In the genomic region with DNA sequence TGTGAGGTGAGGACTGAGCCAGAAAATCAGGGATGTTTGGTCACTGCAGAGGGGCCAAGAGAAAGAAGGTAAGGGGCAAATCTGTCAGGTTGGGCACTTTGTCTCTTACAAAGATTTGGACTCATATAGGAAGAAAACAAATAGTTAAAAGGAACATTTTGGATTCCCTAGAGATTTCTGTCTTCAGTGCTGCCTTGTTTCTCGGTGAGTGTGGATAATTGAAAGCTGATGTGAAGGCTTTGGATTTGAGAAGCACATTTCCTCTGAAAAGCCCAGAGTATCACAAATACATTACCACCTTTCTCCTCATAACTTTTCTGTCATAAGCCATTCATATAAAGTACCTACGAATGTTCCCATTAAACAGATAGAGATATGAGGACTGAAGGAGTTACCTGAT, we compare ENCODE assay signal across 21 cellular contexts.
"Had no signal": no experiment of that assay in that cellular context is flagged by ENCODE, and none has a peak within 500 bp of the region (broad histone marks: within the 10 kb centered on the region; RNA-seq: fewer than 3 reads in every experiment).

No MANE protein-coding gene starts in this region.

- H3K4me3 Mint-ChIP-seq: activated CD4-positive, alpha-beta memory T cell treated with anti-CD3 and anti-CD28 coated beads for 36 hours; activated CD4-positive, alpha-beta T cell treated with anti-CD3 and anti-CD28 coated beads, Interleukin-2, amount 10 ng/mL, durations not matched to agents 24 days and 14 days; activated naive CD4-positive, alpha-beta T cell treated with anti-CD3 and anti-CD28 coated beads, Interleukin-2, amount 50 U/mL, for 24 hours; activated naive CD8-positive, alpha-beta T cell treated with anti-CD3 and anti-CD28 coated beads, Interleukin-2, amount 50 U/mL, for 24 hours; activated T-cell treated with anti-CD3 and anti-CD28 coated beads, Interleukin-2, amount 50 U/mL, for 24 hours; activated T-helper 17 cell treated with anti-CD3 and anti-CD28 coated beads, Interleukin-2, amount 50 U/mL, for 72 hours; central memory CD8-positive, alpha-beta T cell; effector memory CD8-positive, alpha-beta T cell; natural killer cell treated with Interleukin-12 subunit alpha and Interleukin-12 subunit beta and Interleukin-15 and Interleukin-18, amount 100 ng/mL, for 72 hours; stimulated activated naive B cell treated with anti-CD40 and anti-IgM and Interleukin-4, amounts not matched to agents 10 μg/mL and 1 μg/mL and 100 μg/mL, for 72 hours had no signal

- H3K9me3 Mint-ChIP-seq: activated CD4-positive, alpha-beta memory T cell treated with anti-CD3 and anti-CD28 coated beads for 36 hours; activated CD4-positive, alpha-beta T cell treated with anti-CD3 and anti-CD28 coated beads, Interleukin-2, amount 10 ng/mL, durations not matched to agents 24 days and 14 days; activated naive CD4-positive, alpha-beta T cell treated with anti-CD3 and anti-CD28 coated beads, Interleukin-2, amount 50 U/mL, for 24 hours; activated naive CD8-positive, alpha-beta T cell treated with anti-CD3 and anti-CD28 coated beads, Interleukin-2, amount 50 U/mL, for 24 hours; activated T-cell treated with anti-CD3 and anti-CD28 coated beads, Interleukin-2, amount 50 U/mL, for 24 hours; activated T-helper 17 cell treated with anti-CD3 and anti-CD28 coated beads, Interleukin-2, amount 50 U/mL, for 72 hours; central memory CD8-positive, alpha-beta T cell; effector memory CD8-positive, alpha-beta T cell; natural killer cell treated with Interleukin-12 subunit alpha and Interleukin-12 subunit beta and Interleukin-15 and Interleukin-18, amount 100 ng/mL, for 72 hours; stimulated activated naive B cell treated with anti-CD40 and anti-IgM and Interleukin-4, amounts not matched to agents 10 μg/mL and 1 μg/mL and 100 μg/mL, for 72 hours had no signal

- DNase-seq: activated CD4-positive, alpha-beta memory T cell treated with anti-CD3 and anti-CD28 coated beads for 36 hours; activated CD4-positive, CD25-positive, alpha-beta regulatory T cell treated with anti-CD3 and anti-CD28 coated beads, Interleukin-2, amount 50 U/mL, for 72 hours; activated CD8-positive, alpha-beta memory T cell treated with anti-CD3 and anti-CD28 coated beads, Interleukin-2, amount 50 U/mL, for 4 hours; activated T-cell treated with anti-CD3 and anti-CD28 coated beads, Interleukin-2, amount 50 U/mL, for 24 hours; colonic mucosa; dorsolateral prefrontal cortex; effector memory CD8-positive, alpha-beta T cell; gastrocnemius medialis; left ventricle myocardium inferior; stimulated activated naive B cell treated with anti-CD40 and anti-IgM and Interleukin-4, amounts not matched to agents 10 μg/mL and 1 μg/mL and 100 μg/mL, for 72 hours; stomach had no signal

- H3K27me3 ChIP-seq: colonic mucosa, hepatocyte had no signal

- H2AFZ ChIP-seq: hepatocyte had no signal

- H3K4me3 ChIP-seq: colonic mucosa, dorsolateral prefrontal cortex, gastrocnemius medialis, hepatocyte, left ventricle myocardium inferior, lung, mucosa of descending colon, stomach, tibial nerve had no signal

- H3K36me3 ChIP-seq: colonic mucosa, gastrocnemius medialis, left ventricle myocardium inferior, stomach, tibial nerve had no signal

- ATAC-seq: activated naive CD8-positive, alpha-beta T cell treated with anti-CD3 and anti-CD28 coated beads, Interleukin-2, amount 50 U/mL, for 24 hours; activated T-helper 17 cell treated with anti-CD3 and anti-CD28 coated beads, Interleukin-2, amount 50 U/mL, for 72 hours; effector memory CD8-positive, alpha-beta T cell; gastrocnemius medialis; natural killer cell treated with Interleukin-12 subunit alpha and Interleukin-12 subunit beta and Interleukin-15 and Interleukin-18, amount 100 ng/mL, for 72 hours had no signal

- H3K9me3 ChIP-seq: colonic mucosa, gastrocnemius medialis, left ventricle myocardium inferior, mucosa of descending colon, stomach, tibial nerve had no signal

- H3K4me1 Mint-ChIP-seq: activated CD4-positive, alpha-beta T cell treated with anti-CD3 and anti-CD28 coated beads, Interleukin-2, amount 10 ng/mL, durations not matched to agents 24 days and 14 days; activated naive CD4-positive, alpha-beta T cell treated with anti-CD3 and anti-CD28 coated beads, Interleukin-2, amount 50 U/mL, for 24 hours; activated naive CD8-positive, alpha-beta T cell treated with anti-CD3 and anti-CD28 coated beads, Interleukin-2, amount 50 U/mL, for 24 hours; activated T-helper 17 cell treated with anti-CD3 and anti-CD28 coated beads, Interleukin-2, amount 50 U/mL, for 72 hours; central memory CD8-positive, alpha-beta T cell; stimulated activated naive B cell treated with anti-CD40 and anti-IgM and Interleukin-4, amounts not matched to agents 10 μg/mL and 1 μg/mL and 100 μg/mL, for 72 hours had no signal

- H3K27ac ChIP-seq: colonic mucosa, dorsolateral prefrontal cortex, gastrocnemius medialis, hepatocyte, left ventricle myocardium inferior, tibial nerve had no signal

- H3K27ac Mint-ChIP-seq: activated CD4-positive, alpha-beta memory T cell treated with anti-CD3 and anti-CD28 coated beads for 36 hours; activated CD4-positive, alpha-beta T cell treated with anti-CD3 and anti-CD28 coated beads, Interleukin-2, amount 10 ng/mL, durations not matched to agents 24 days and 14 days; activated naive CD4-positive, alpha-beta T cell treated with anti-CD3 and anti-CD28 coated beads, Interleukin-2, amount 50 U/mL, for 24 hours; activated naive CD8-positive, alpha-beta T cell treated with anti-CD3 and anti-CD28 coated beads, Interleukin-2, amount 50 U/mL, for 24 hours; activated T-cell treated with anti-CD3 and anti-CD28 coated beads, Interleukin-2, amount 50 U/mL, for 24 hours; activated T-helper 17 cell treated with anti-CD3 and anti-CD28 coated beads, Interleukin-2, amount 50 U/mL, for 72 hours; effector memory CD8-positive, alpha-beta T cell; natural killer cell treated with Interleukin-12 subunit alpha and Interleukin-12 subunit beta and Interleukin-15 and Interleukin-18, amount 100 ng/mL, for 72 hours; stimulated activated naive B cell treated with anti-CD40 and anti-IgM and Interleukin-4, amounts not matched to agents 10 μg/mL and 1 μg/mL and 100 μg/mL, for 72 hours had no signal

- H3K4me2 ChIP-seq: hepatocyte had no signal

- H3K79me2 ChIP-seq: hepatocyte had no signal

- H3K36me3 Mint-ChIP-seq: activated CD4-positive, alpha-beta memory T cell treated with anti-CD3 and anti-CD28 coated beads for 36 hours; activated naive CD4-positive, alpha-beta T cell treated with anti-CD3 and anti-CD28 coated beads, Interleukin-2, amount 50 U/mL, for 24 hours; natural killer cell treated with Interleukin-12 subunit alpha and Interleukin-12 subunit beta and Interleukin-15 and Interleukin-18, amount 100 ng/mL, for 72 hours; stimulated activated naive B cell treated with anti-CD40 and anti-IgM and Interleukin-4, amounts not matched to agents 10 μg/mL and 1 μg/mL and 100 μg/mL, for 72 hours had no signal

- H3K27me3 Mint-ChIP-seq: activated naive CD4-positive, alpha-beta T cell treated with anti-CD3 and anti-CD28 coated beads, Interleukin-2, amount 50 U/mL, for 24 hours; activated T-helper 17 cell treated with anti-CD3 and anti-CD28 coated beads, Interleukin-2, amount 50 U/mL, for 72 hours; central memory CD8-positive, alpha-beta T cell had no signal

- H3K4me1 ChIP-seq: colonic mucosa, gastrocnemius medialis, left ventricle myocardium inferior, stomach, tibial nerve had no signal
